In genomic region chr17:54992797-54993639, GRCh38 we compare ENCODE assay signal across 8 cellular contexts. TPM values are rescaled to one million over a fixed set of nuclear protein-coding genes. Genes with fewer than 3 reads are reported as not detected.
DNase-seq lines count a peak whose midpoint lies in the region; ATAC-seq and TF ChIP-seq lines count a peak whose summit lies in the region.

No MANE protein-coding gene starts in this region.

- no peak overlapping the region for H2AFZ ChIP-seq in SU-DHL-6 (ENCODE audit: low read depth, low read length, severe bottlenecking)

- TF ChIP-seq CTCF in SU-DHL-6 (IDR thresholded peaks at IDR 0.05; ENCODE audit: insufficient read depth, low read length, poor library complexity, severe bottlenecking) (peak; percentile 71), fibroblast of pulmonary artery (IDR thresholded peaks at IDR 0.05; ENCODE audit: low read length, missing control alignments) (peak; percentile 57)

- H3K36me3 ChIP-seq in SU-DHL-6 (ENCODE audit: low read length), result no peaks in the 10 kb centered on the region

- H3K27me3 ChIP-seq in SU-DHL-6 (ENCODE audit: low read length), result no peaks in the 10 kb centered on the region

- H3K27ac ChIP-seq in SU-DHL-6 (ENCODE audit: low read depth, low read length), result no peak overlapping the region

- H3K9me3 ChIP-seq in SU-DHL-6 (ENCODE audit: insufficient read depth, low read length), result no peaks in the 10 kb centered on the region

- no peaks in the 10 kb centered on the region for H3K4me1 Mint-ChIP-seq in activated naive CD4-positive, alpha-beta T cell treated with anti-CD3 and anti-CD28 coated beads for 36 hours (ENCODE audit: low read depth)

- H3K4me3 ChIP-seq in SU-DHL-6 (ENCODE audit: insufficient read depth, low read length, poor library complexity, severe bottlenecking) (no peak overlapping the region), fibroblast of pulmonary artery (replicated peaks; ENCODE audit: low read depth, low read length) (no peak overlapping the region)

- no peak overlapping the region for H3K27ac Mint-ChIP-seq in activated naive CD4-positive, alpha-beta T cell treated with anti-CD3 and anti-CD28 coated beads for 36 hours

- peak; percentile 54 for ATAC-seq in GM21825 (IDR thresholded peaks at IDR 0.05; ENCODE audit: unreplicated experiment)

- no peak overlapping the region for H3K4me2 ChIP-seq in SU-DHL-6 (ENCODE audit: low read depth, low read length, poor library complexity, severe bottlenecking)

- H3K9ac ChIP-seq in SU-DHL-6 (ENCODE audit: low read length), result no peak overlapping the region

- DNase-seq in ELR (ENCODE audit: low read depth) (peak; percentile 79), NCI-H146 (lab: John Stamatoyannopoulos, UW) (peak; percentile 57), fibroblast of pulmonary artery (ENCODE audit: low read depth) (peak; percentile 70), pons (ENCODE audit: low spot score) (peak; percentile 42), T-helper 9 cell (no peak)
- DNase-seq in activated naive CD4-positive, alpha-beta T cell treated with anti-CD3 and anti-CD28 coated beads for 36 hours, result no peak

- H3F3A ChIP-seq in SU-DHL-6 (ENCODE audit: insufficient read depth), result 0 out of 2 replicates have a peak, but pooled peaks cover 3% of the 10 kb centered on the region

- CTCF ChIA-PET in activated naive CD4-positive, alpha-beta T cell treated with anti-CD3 and anti-CD28 coated beads for 36 hours (lab: Charles Lee), result interaction anchor here (0.6 to 4.7 kb wide), 26 partner anchors 9 to 537 kb away, joined by 3 to 31 read pairs (median 5); no protein-coding TSS in a partner anchor

- no peaks in the 10 kb centered on the region for H3K9me3 Mint-ChIP-seq in activated naive CD4-positive, alpha-beta T cell treated with anti-CD3 and anti-CD28 coated beads for 36 hours

- no peaks in the 10 kb centered on the region for H4K20me1 ChIP-seq in SU-DHL-6 (ENCODE audit: low read depth, low read length)

- no peaks in the 10 kb centered on the region for H3K27me3 Mint-ChIP-seq in activated naive CD4-positive, alpha-beta T cell treated with anti-CD3 and anti-CD28 coated beads for 36 hours (ENCODE audit: low read depth)

- no peak overlapping the region for H3K4me3 Mint-ChIP-seq in activated naive CD4-positive, alpha-beta T cell treated with anti-CD3 and anti-CD28 coated beads for 36 hours

- intact Hi-C loops in activated naive CD4-positive, alpha-beta T cell treated with anti-CD3 and anti-CD28 coated beads for 36 hours (cut with micrococcal nuclease), result loop anchor here (1.0 to 5.0 kb wide), 4 partner anchors 244 to 521 kb away; no protein-coding TSS in a partner anchor

- no peaks in the 10 kb centered on the region for H3K79me2 ChIP-seq in SU-DHL-6 (ENCODE audit: insufficient read depth, low read length)

- H3K9me2 ChIP-seq in SU-DHL-6 (replicated peaks; ENCODE audit: insufficient read depth, low read length), result no peaks in the 10 kb centered on the region

- H3K36me3 Mint-ChIP-seq in activated naive CD4-positive, alpha-beta T cell treated with anti-CD3 and anti-CD28 coated beads for 36 hours (ENCODE audit: low read depth), result no peaks in the 10 kb centered on the region

RNA-seq across cellular contexts. Expression of gene STXBP4, which starts 24.5 kb away (rescaled TPM):
- 1 to 10 TPM; 4.5 to 5.3 TPM for total RNA-seq in activated naive CD4-positive, alpha-beta T cell treated with anti-CD3 and anti-CD28 coated beads for 36 hours

RNA-seq across cellular contexts. Expression of gene COX11, which starts 24.6 kb away (rescaled TPM):
- 10 to 100 TPM; 48.6 to 50.0 TPM for total RNA-seq in activated naive CD4-positive, alpha-beta T cell treated with anti-CD3 and anti-CD28 coated beads for 36 hours

Comparison
In these comparisons a context has a peak if more than half of its experiments do, and no peak if none do; other contexts are left out.
1. DNase-seq: peak in ELR (single experiment), NCI-H146 (single experiment), fibroblast of pulmonary artery (single experiment) and pons (single experiment); none in T-helper 9 cell (single experiment) and activated naive CD4-positive, alpha-beta T cell treated with anti-CD3 and anti-CD28 coated beads for 36 hours (single experiment).